ENCODE assay signal across 8 cellular contexts in the genomic region with DNA sequence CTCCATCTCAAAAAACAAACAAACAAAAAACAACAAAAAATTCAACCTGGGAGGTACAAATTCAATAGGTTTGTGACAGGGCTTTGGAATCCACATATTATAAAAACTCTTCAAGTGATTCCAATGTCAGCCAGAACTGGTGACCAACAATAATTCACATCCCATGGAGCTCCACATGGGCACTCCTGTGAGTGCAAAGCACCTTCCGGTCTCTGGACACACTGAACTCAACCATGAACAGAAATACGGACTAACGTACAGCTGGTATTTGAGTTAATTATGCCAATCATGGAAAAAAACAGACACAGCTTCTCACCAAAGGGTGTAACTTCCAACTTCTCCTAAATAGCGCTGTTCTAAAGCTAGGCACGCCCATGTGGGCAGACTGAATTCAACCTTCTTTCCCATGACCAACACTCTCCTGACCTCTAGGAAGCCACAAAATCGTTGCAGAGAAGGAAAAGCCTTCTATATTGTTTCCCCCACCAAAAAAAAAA.
DNase-seq lines count a peak whose midpoint lies in the region; ATAC-seq and TF ChIP-seq lines count a peak whose summit lies in the region.
"Not testable (repeated sequence)": the region's sequence is repeated elsewhere in the genome, so short reads cannot be mapped to it uniquely, and the experiment has no call there.

No MANE protein-coding gene starts in this region.

- H3K4me1 Mint-ChIP-seq in T-helper 2 cell treated with Interferon-gamma antibody and Interleukin-4, amounts not matched to agents 5 μg/mL and 100 μg/mL, for 36 hours (ENCODE audit: low read depth); neural crest cell: not testable (repeated sequence)

- intact Hi-C loops in breast epithelium (cut with DNase I; ENCODE audit: low total_unique reads); left ventricle myocardium inferior (cut with micrococcal nuclease); transverse colon (cut with DNase I; ENCODE audit: low total_unique reads): not testable (repeated sequence)

- not testable (repeated sequence) for H3K36me3 Mint-ChIP-seq in T-helper 2 cell treated with Interferon-gamma antibody and Interleukin-4, amounts not matched to agents 5 μg/mL and 100 μg/mL, for 36 hours (ENCODE audit: low read depth); neural crest cell (ENCODE audit: low read depth)

- not testable (repeated sequence) for H3K9me3 Mint-ChIP-seq in T-helper 2 cell treated with Interferon-gamma antibody and Interleukin-4, amounts not matched to agents 5 μg/mL and 100 μg/mL, for 36 hours; neural crest cell

- ATAC-seq in GM21786 (IDR thresholded peaks at IDR 0.05; ENCODE audit: unreplicated experiment), result peak; percentile 16
- ATAC-seq in HG03442 (IDR thresholded peaks at IDR 0.05; ENCODE audit: unreplicated experiment), result peak; percentile 16

- H3K9me3 ChIP-seq in breast epithelium; left ventricle myocardium inferior (replicated peaks); transverse colon: not testable (repeated sequence)

- not testable (repeated sequence) for TF ChIP-seq POLR2A in breast epithelium (IDR thresholded peaks at IDR 0.05); transverse colon (IDR thresholded peaks at IDR 0.05)

- H3K4me3 Mint-ChIP-seq in T-helper 2 cell treated with Interferon-gamma antibody and Interleukin-4, amounts not matched to agents 5 μg/mL and 100 μg/mL, for 36 hours, result peak overlapping the region; percentile 94
- peak overlapping the region; percentile 96 for H3K4me3 Mint-ChIP-seq in neural crest cell

- H3K27ac Mint-ChIP-seq in T-helper 2 cell treated with Interferon-gamma antibody and Interleukin-4, amounts not matched to agents 5 μg/mL and 100 μg/mL, for 36 hours, result peak overlapping the region; percentile 94
- peak overlapping the region; percentile 20 for H3K27ac Mint-ChIP-seq in neural crest cell (ENCODE audit: unreplicated experiment)

- DNase-seq in GM12865 (ENCODE audit: low read depth); T-helper 2 cell treated with Interferon-gamma antibody and Interleukin-4, amounts not matched to agents 5 μg/mL and 100 μg/mL, for 36 hours (ENCODE audit: low spot score); breast epithelium (ENCODE audit: low spot score in 2 of 2); left ventricle myocardium inferior; neural crest cell (ENCODE audit: low read depth, low spot score); transverse colon: not testable (repeated sequence)

- not testable (repeated sequence) for H3K27me3 ChIP-seq in breast epithelium; left ventricle myocardium inferior (ENCODE audit: low read depth); transverse colon

- 0% methylated on average over 1 of the region's 6 CpGs; no CpG with 5 or more reads in 1 of the 2 donors for WGBS in transverse colon (ENCODE audit: low coverage in 1 of 2), 2 donors

- TF ChIP-seq CTCF in GM12865 (IDR thresholded peaks at IDR 0.05; ENCODE audit: insufficient read depth, low read depth, low read length, missing control alignments); breast epithelium (IDR thresholded peaks at IDR 0.05); left ventricle myocardium inferior (IDR thresholded peaks at IDR 0.05; ENCODE audit: borderline replicate concordance); neural crest cell (conservative IDR thresholded peaks at IDR 0.05); transverse colon (IDR thresholded peaks at IDR 0.05): not testable (repeated sequence)

- in situ Hi-C loops in transverse colon (cut with MboI; ENCODE audit: low pct_ligation_motif_present in 1 of 4, low pct_unique_long_range_greater_than_20kb in 1 of 4, low sequenced_read_pairs in 3 of 4), result not testable (repeated sequence)

- H3K27ac ChIP-seq in breast epithelium, result peak overlapping the region; percentile 38 to 91
- H3K27ac ChIP-seq in left ventricle myocardium inferior (replicated peaks), result peak overlapping the region; percentile 99
- peak overlapping the region; percentile 96 to 99 (median 98) for H3K27ac ChIP-seq in transverse colon

- H3K27me3 Mint-ChIP-seq in T-helper 2 cell treated with Interferon-gamma antibody and Interleukin-4, amounts not matched to agents 5 μg/mL and 100 μg/mL, for 36 hours (ENCODE audit: low read depth); neural crest cell (ENCODE audit: low read depth): not testable (repeated sequence)

- not testable (repeated sequence) for H3K4me1 ChIP-seq in breast epithelium, transverse colon
- peaks cover 11% of the 10 kb centered on the region for H3K4me1 ChIP-seq in left ventricle myocardium inferior

- not testable (repeated sequence) for H3K36me3 ChIP-seq in breast epithelium, left ventricle myocardium inferior, transverse colon

- TF ChIP-seq EP300 in transverse colon (IDR thresholded peaks at IDR 0.05; ENCODE audit: low read depth), result not testable (repeated sequence)

- H3K4me3 ChIP-seq in GM12865 (ENCODE audit: low read depth, low read length), result peak overlapping the region; percentile 60
- H3K4me3 ChIP-seq in breast epithelium, result peak overlapping the region; percentile 71 to 77 (median 75)
- H3K4me3 ChIP-seq in left ventricle myocardium inferior, result peak overlapping the region; percentile 88
- peak overlapping the region in 3 of 4 donors; percentile 71 to 87 (median 82) for H3K4me3 ChIP-seq in transverse colon
